In the genomic region with DNA sequence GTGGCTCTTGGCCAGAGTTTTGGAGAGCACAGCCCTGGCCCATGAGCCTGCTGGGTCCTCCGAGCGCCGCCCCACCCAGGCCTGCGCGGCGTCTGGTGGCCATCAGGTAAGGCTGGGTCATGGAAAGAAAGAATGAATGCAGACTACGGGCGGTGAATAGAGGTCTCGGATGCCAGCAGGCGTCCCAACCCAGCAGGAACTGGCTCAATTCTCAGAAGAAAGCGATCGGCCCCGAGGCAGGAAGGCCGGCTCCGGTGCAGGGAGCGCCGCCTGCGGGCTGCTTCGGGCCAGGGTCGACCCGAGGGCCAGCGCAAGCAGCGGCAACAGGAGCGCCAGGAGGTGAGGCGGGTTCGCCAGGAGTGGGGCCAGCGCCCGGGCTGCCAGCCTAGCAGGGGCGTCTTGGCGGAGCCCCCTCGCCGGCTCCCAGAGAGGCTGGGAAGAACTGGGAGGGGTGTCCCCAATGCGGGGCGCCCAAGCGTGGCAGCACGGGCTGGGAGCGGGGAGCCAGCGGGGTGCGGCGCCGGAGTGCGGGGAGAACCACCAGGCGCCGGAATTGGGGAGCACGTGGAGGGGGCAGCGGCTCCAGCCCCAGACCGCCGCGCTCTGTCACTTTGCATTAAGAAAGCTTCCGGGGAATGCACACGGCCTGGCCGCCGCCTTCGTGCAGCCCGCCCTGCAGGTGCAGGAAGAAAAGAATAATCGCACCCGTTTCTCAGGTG, we compare ENCODE assay signal across 8 cellular contexts. TPM values are rescaled to one million over a fixed set of nuclear protein-coding genes. Genes with fewer than 3 reads are reported as not detected.
A peak's percentile ranks its signal among the peaks of the same experiment; 100 is the strongest.
DNase-seq lines count a peak whose midpoint lies in the region; ATAC-seq and TF ChIP-seq lines count a peak whose summit lies in the region.

No MANE protein-coding gene starts in this region.

- DNase-seq in activated naive CD8-positive, alpha-beta T cell treated with anti-CD3 and anti-CD28 coated beads, Interleukin-2, amount 50 U/mL, for 24 hours, result no peak
- DNase-seq in RKO (ENCODE audit: low spot score) (peak; percentile 58), progenitor cell of endocrine pancreas (ENCODE audit: low spot score, unreplicated experiment) (peak; percentile 53), NCI-H526 treated with DMSO at 0.1 percent for 48 hours (lab: John Stamatoyannopoulos, UW) (no peak), dedifferentiated amniotic fluid mesenchymal stem cell (ENCODE audit: extremely low spot score) (no peak)

- TF ChIP-seq CTCF in progenitor cell of endocrine pancreas (IDR thresholded peaks at IDR 0.05; ENCODE audit: unreplicated experiment), result peak; percentile 49

- peaks cover 34% of the 10 kb centered on the region for H3K27me3 Mint-ChIP-seq in activated naive CD8-positive, alpha-beta T cell
- peaks cover 49% of the 10 kb centered on the region for H3K27me3 Mint-ChIP-seq in activated naive CD8-positive, alpha-beta T cell treated with anti-CD3 and anti-CD28 coated beads, Interleukin-2, amount 50 U/mL, for 24 hours
- H3K27me3 Mint-ChIP-seq in progenitor cell of endocrine pancreas, result no peaks in the 10 kb centered on the region

- ATAC-seq in activated naive CD8-positive, alpha-beta T cell treated with anti-CD3 and anti-CD28 coated beads, Interleukin-2, amount 50 U/mL, for 24 hours, result no peak
- ATAC-seq in esophagus mucosa (peak; percentile 43), HG02588 (IDR thresholded peaks at IDR 0.05; ENCODE audit: unreplicated experiment) (no peak)

- H3K4me1 Mint-ChIP-seq in activated naive CD8-positive, alpha-beta T cell (ENCODE audit: low read depth), result peaks cover 6% of the 10 kb centered on the region
- peaks cover 4% of the 10 kb centered on the region for H3K4me1 Mint-ChIP-seq in activated naive CD8-positive, alpha-beta T cell treated with anti-CD3 and anti-CD28 coated beads, Interleukin-2, amount 50 U/mL, for 24 hours
- H3K4me1 Mint-ChIP-seq in progenitor cell of endocrine pancreas (ENCODE audit: low read depth), result peaks cover 10% of the 10 kb centered on the region

- H3K27ac Mint-ChIP-seq in activated naive CD8-positive, alpha-beta T cell, result no peak overlapping the region
- H3K27ac Mint-ChIP-seq in activated naive CD8-positive, alpha-beta T cell treated with anti-CD3 and anti-CD28 coated beads, Interleukin-2, amount 50 U/mL, for 24 hours, result no peak overlapping the region
- H3K27ac Mint-ChIP-seq in progenitor cell of endocrine pancreas, result peak overlapping the region; percentile 96

- no peaks in the 10 kb centered on the region for H3K36me3 Mint-ChIP-seq in activated naive CD8-positive, alpha-beta T cell
- no peaks in the 10 kb centered on the region for H3K36me3 Mint-ChIP-seq in activated naive CD8-positive, alpha-beta T cell treated with anti-CD3 and anti-CD28 coated beads, Interleukin-2, amount 50 U/mL, for 24 hours (ENCODE audit: low read depth)
- peaks cover 1% of the 10 kb centered on the region for H3K36me3 Mint-ChIP-seq in progenitor cell of endocrine pancreas (ENCODE audit: insufficient read depth)

- H3K4me3 Mint-ChIP-seq in activated naive CD8-positive, alpha-beta T cell, result peak overlapping the region; percentile 65
- H3K4me3 Mint-ChIP-seq in activated naive CD8-positive, alpha-beta T cell treated with anti-CD3 and anti-CD28 coated beads, Interleukin-2, amount 50 U/mL, for 24 hours, result no peak overlapping the region
- peak overlapping the region; percentile 88 for H3K4me3 Mint-ChIP-seq in progenitor cell of endocrine pancreas (ENCODE audit: low read depth)

- H3K9me3 Mint-ChIP-seq in activated naive CD8-positive, alpha-beta T cell (ENCODE audit: low read depth), result peaks cover 4% of the 10 kb centered on the region
- H3K9me3 Mint-ChIP-seq in activated naive CD8-positive, alpha-beta T cell treated with anti-CD3 and anti-CD28 coated beads, Interleukin-2, amount 50 U/mL, for 24 hours, result peaks cover 6% of the 10 kb centered on the region
- H3K9me3 Mint-ChIP-seq in progenitor cell of endocrine pancreas (ENCODE audit: low read depth), result peaks cover 6% of the 10 kb centered on the region

RNA-seq across cellular contexts. Expression of a gene that starts 7.1 kb away (rescaled TPM):
- total RNA-seq in esophagus mucosa (5.0 TPM), progenitor cell of endocrine pancreas (9.9 and 10.9 TPM in 2 replicates)

Comparison
In these comparisons a context has a peak if more than half of its experiments do, and no peak if none do; other contexts are left out.
1. DNase-seq: peak in RKO (single experiment) and progenitor cell of endocrine pancreas (single experiment); none in activated naive CD8-positive, alpha-beta T cell treated with anti-CD3 and anti-CD28 coated beads, Interleukin-2, amount 50 U/mL, for 24 hours (single experiment), NCI-H526 treated with DMSO at 0.1 percent for 48 hours (single experiment) and dedifferentiated amniotic fluid mesenchymal stem cell (single experiment).